In genomic region chr4:152937535-152938236, GRCh38 we compare ENCODE assay signal across 8 cellular contexts. TPM values are rescaled to one million over a fixed set of nuclear protein-coding genes. Genes with fewer than 3 reads are reported as not detected.
DNase-seq lines count a peak whose midpoint lies in the region; ATAC-seq, FAIRE-seq and TF ChIP-seq lines count a peak whose summit lies in the region.

No MANE protein-coding gene starts in this region.

- H3K79me2 ChIP-seq in GM23338 (replicated peaks; ENCODE audit: insufficient read depth) (peaks cover 56% of the 10 kb centered on the region), HepG2 (ENCODE audit: insufficient read depth, low read length) (no peaks in the 10 kb centered on the region)

- H3K36me3 ChIP-seq in GM23338 (ENCODE audit: insufficient read depth), result no peaks in the 10 kb centered on the region
- H3K36me3 ChIP-seq in SJCRH30, result no peaks in the 10 kb centered on the region
- no peaks in the 10 kb centered on the region for H3K36me3 ChIP-seq in HepG2 (replicated peaks in 1 of 2; ENCODE audit: control insufficient read depth in 1 of 2, insufficient read depth in 2 of 2, low read length in 2 of 2)

- peaks cover 8% of the 10 kb centered on the region; the same call in 1 of the 2 replicates for H3F3A ChIP-seq in GM23338 (replicated peaks; ENCODE audit: low read depth)

- no peaks in the 10 kb centered on the region for H3K9me3 Mint-ChIP-seq in GM23338

- H3K4me2 ChIP-seq in GM23338 (peak overlapping the region; percentile 83), HepG2 (ENCODE audit: low read depth, low read length) (peak overlapping the region; percentile 79)

- CTCF ChIA-PET in HepG2 (lab: Yijun Ruan, JAX; ENCODE audit: low intra/inter-chr PET ratio, low total read pairs), result no interaction called here

- BruUV-seq in HepG2 (replicated peaks; lab: Mats Ljungman, UMichigan), result no TSS peak

- H3K9ac ChIP-seq in HepG2 (ENCODE audit: insufficient read depth, low read depth, low read length), result no peak overlapping the region

- peaks cover 12% of the 10 kb centered on the region; the same call in 2 of the 3 replicates for H3K36me3 Mint-ChIP-seq in GM23338 (ENCODE audit: low read depth)

- H3K9me2 ChIP-seq in GM23338 (ENCODE audit: insufficient read depth), result no peaks in the 10 kb centered on the region

- intact Hi-C loops in HepG2 (cut with micrococcal nuclease; ENCODE audit: unreplicated experiment), result loop anchor here (5.0 kb wide), 1 partner anchor 190 kb away; no protein-coding TSS in a partner anchor

- H4K20me1 ChIP-seq in GM23338 (replicated peaks; ENCODE audit: insufficient read depth) (peaks cover 25% of the 10 kb centered on the region), HepG2 (ENCODE audit: insufficient read depth, low read length) (no peaks in the 10 kb centered on the region)

- H3K27me3 Mint-ChIP-seq in GM23338 (ENCODE audit: insufficient read depth, low read depth, poor library complexity), result peaks cover 30% of the 10 kb centered on the region

- POLR2A ChIA-PET in HepG2 (lab: Yijun Ruan, JAX), result no interaction called here

- no peak for TF ChIP-seq RAD21 in HepG2 (CRISPR knock-in tag; IDR thresholded peaks at IDR 0.05)

- H3K4me3 Mint-ChIP-seq in GM23338, result peak overlapping the region; percentile 77

- H3K4me1 Mint-ChIP-seq in GM23338, result peaks cover 44% of the 10 kb centered on the region

- no peak overlapping the region for H2AFZ ChIP-seq in GM23338
- H2AFZ ChIP-seq in HepG2 (ENCODE audit: low read length), result no peak overlapping the region

- FAIRE-seq in HepG2 (lab: Jason Lieb, UNC), result no peak

- H3K27me3 ChIP-seq in GM23338 (ENCODE audit: insufficient read depth), result peaks cover 25% of the 10 kb centered on the region
- no peaks in the 10 kb centered on the region for H3K27me3 ChIP-seq in SJCRH30
- peaks cover 7 to 50% of the 10 kb centered on the region in 2 experiments; a peak in 4 of 5 replicates for H3K27me3 ChIP-seq in HepG2 (ENCODE audit: control insufficient read depth in 1 of 2, insufficient read depth in 2 of 2, low read length in 2 of 2)

- peak; percentile 26 for DNase-seq in COR-L47 (lab: John Stamatoyannopoulos, UW)
- peak; percentile 43 for DNase-seq in GM23338 (ENCODE audit: low spot score)
- peak; percentile 22 to 48 for DNase-seq in SJCRH30
- peak; percentile 24 for DNase-seq in dedifferentiated amniotic fluid mesenchymal stem cell (ENCODE audit: extremely low spot score)
- DNase-seq in HepG2 (ENCODE audit: low spot score), result no peak
- DNase-seq in stimulated activated CD8-positive, alpha-beta memory T cell treated with anti-CD3 and anti-CD28 coated beads, Interleukin-4, amount 100 ng/mL, for 48 hours, result peak; percentile 36

- ATAC-seq in GM23338, result peak; percentile 8
- peak; percentile 30 for ATAC-seq in HepG2
- ATAC-seq in GM21825 (IDR thresholded peaks at IDR 0.05; ENCODE audit: unreplicated experiment), result no peak
- ATAC-seq in GM18867 (IDR thresholded peaks at IDR 0.05; ENCODE audit: unreplicated experiment), result no peak

- in situ Hi-C loops in HepG2 (cut with HindIII; ENCODE audit: extremely low pct_ligation_motif_present, low pct_unique_long_range_greater_than_20kb), result no loop called here

- TF ChIP-seq CTCF in GM23338 (conservative IDR thresholded peaks at IDR 0.05; ENCODE audit: low read depth in 2 of 2) (no peak), HepG2 (CRISPR knock-in tag; IDR thresholded peaks at IDR 0.05) (no peak)

- peak overlapping the region; percentile 94 for H3K4me3 ChIP-seq in GM23338
- H3K4me3 ChIP-seq in SJCRH30, result peak overlapping the region; percentile 71
- peak overlapping the region; percentile 44 to 71 (median 59); a peak in 5 of 6 replicates for H3K4me3 ChIP-seq in HepG2 (replicated peaks in 1 of 3; ENCODE audit: insufficient read depth in 1 of 3, low read depth in 2 of 3, low read length in 3 of 3)

- no peak for TF ChIP-seq POLR2A in HepG2 (IDR thresholded peaks at IDR 0.05; ENCODE audit: insufficient read depth in 1 of 2, low read depth in 2 of 2, low read length in 2 of 2)

- no peak overlapping the region for H3K27ac Mint-ChIP-seq in GM23338

- H3K4me1 ChIP-seq in GM23338 (ENCODE audit: insufficient read depth) (peaks cover 25% of the 10 kb centered on the region), SJCRH30 (no peaks in the 10 kb centered on the region), HepG2 (ENCODE audit: insufficient read depth, low read length) (peaks cover 18% of the 10 kb centered on the region)

- no peaks in the 10 kb centered on the region for H3K9me3 ChIP-seq in SJCRH30 (replicated peaks)
- no peaks in the 10 kb centered on the region for H3K9me3 ChIP-seq in HepG2 (ENCODE audit: low read length)

- 2% methylated on average over 3 of the region's 75 CpGs for WGBS in HepG2 (ENCODE audit: low lambda C conversion rate)

- no peak for TF ChIP-seq EP300 in HepG2 (IDR thresholded peaks at IDR 0.05; ENCODE audit: low read depth in 2 of 2, low read length in 2 of 2)
- no peak for TF ChIP-seq EP300 in HepG2 (CRISPR knock-in tag; IDR thresholded peaks at IDR 0.05; ENCODE audit: borderline replicate concordance)

- H3K27ac ChIP-seq in GM23338 (ENCODE audit: low read depth) (no peak overlapping the region), SJCRH30 (no peak overlapping the region), HepG2 (ENCODE audit: extremely low read length, insufficient read depth, low read length) (no peak overlapping the region)

TF ChIP-seq in GM23338, 12 proteins besides CTCF, POLR2A, EP300 and RAD21 (continues in another document):
- TF ChIP-seq EZH2 (IDR thresholded peaks at IDR 0.05; ENCODE audit: low read depth, unreplicated experiment), result no peak

TF ChIP-seq in HepG2, 621 proteins besides CTCF, POLR2A, EP300 and RAD21:
- TF ChIP-seq TBP (CRISPR knock-in tag; IDR thresholded peaks at IDR 0.05) (no peak), EZH2 (conservative IDR thresholded peaks at IDR 0.05; ENCODE audit: low read depth, low read length) (0 out of 2 replicates have a peak, but pooled peaks have one; percentile 44), TFDP1 (CRISPR knock-in tag; IDR thresholded peaks at IDR 0.05; ENCODE audit: borderline replicate concordance) (no peak), ZNF800 (CRISPR knock-in tag; IDR thresholded peaks at IDR 0.05) (peak; percentile 20; the same call in 1 of the 2 replicates), MAFF (IDR thresholded peaks at IDR 0.05; ENCODE audit: low read depth, low read length) (no peak)

RNA-seq across cellular contexts. Expression of gene FHDC1, which starts 1.6 kb away (rescaled TPM):
- 21.6 and 22.8 TPM in 2 replicates for total RNA-seq in GM23338 (2014; rRNA removed; shearing (Covaris generic))
- 9.1 and 9.5 TPM in 2 replicates for polyA plus RNA-seq in GM23338 (2016; fragmentation: Nextera tagmentation; extraction: Ambion mirVana)
- 1.9 and 2.0 TPM in 2 replicates for total RNA-seq in SJCRH30 (2014; rRNA removed; shearing (Covaris generic))
- 0.03 and 0.07 TPM in 2 replicates for total RNA-seq in HepG2 (2016; rRNA removed; fragmentation: Illumina TruSeq; extraction: Trizol)
- total RNA-seq in HepG2 (2016; cell fraction: cytosol; rRNA removed; fragmentation: Illumina TruSeq; extraction: Trizol; ENCODE audit: low read depth), result not detected in 2 replicates
- 0.03 and 0.04 TPM in 2 replicates for total RNA-seq in HepG2 (2016; cell fraction: insoluble cytoplasmic fraction; rRNA removed; fragmentation: Illumina TruSeq; extraction: Trizol)
- 0.03 and 0.06 TPM in 2 replicates for total RNA-seq in HepG2 (2016; cell fraction: membrane; rRNA removed; fragmentation: Illumina TruSeq; extraction: Trizol)
- total RNA-seq in HepG2 (2016; cell fraction: nucleus; rRNA removed; fragmentation: Illumina TruSeq; extraction: Trizol), result 0.12 and 0.19 TPM in 2 replicates
- 0.15 and 0.21 TPM in 2 replicates for polyA plus RNA-seq in HepG2 (2011; rRNA removed)
- polyA plus RNA-seq in HepG2 (2011; cell fraction: cytosol; rRNA removed), result 0.04 and 0.06 TPM in 2 replicates
- polyA plus RNA-seq in HepG2 (2011; cell fraction: nucleus; rRNA removed), result 0.63 and 1.1 TPM in 2 replicates
- polyA plus RNA-seq in HepG2 (2012), result 0.13 and 0.61 TPM in 2 replicates
- not detected in 2 replicates for polyA plus RNA-seq in HepG2 (2016; cell fraction: cytosol; fragmentation: Illumina TruSeq; extraction: Trizol; ENCODE audit: low read depth)
- polyA plus RNA-seq in HepG2 (2016; cell fraction: insoluble cytoplasmic fraction; fragmentation: Illumina TruSeq; extraction: Trizol; ENCODE audit: low read depth), result 0.04 TPM in 1 of 2 replicates, not detected in the other
- polyA plus RNA-seq in HepG2 (2016; cell fraction: membrane; fragmentation: Illumina TruSeq; extraction: Trizol; ENCODE audit: low read depth), result 0.02 TPM in 1 of 2 replicates, not detected in the other
- polyA plus RNA-seq in HepG2 (2016; cell fraction: nucleus; fragmentation: Illumina TruSeq; extraction: Trizol; ENCODE audit: insufficient read depth, low read depth), result 0.45 TPM in 2 replicates
- polyA minus RNA-seq in HepG2 (2011; rRNA and poly(A)+ RNA removed; ENCODE audit: low replicate concordance), result 0.16 and 0.23 TPM in 2 replicates
- not detected in 2 replicates for polyA minus RNA-seq in HepG2 (2011; cell fraction: cytosol; rRNA and poly(A)+ RNA removed)
- 0.13 and 0.25 TPM in 2 replicates for polyA minus RNA-seq in HepG2 (2011; cell fraction: nucleus; rRNA and poly(A)+ RNA removed)

Comparison
In these comparisons a context has a peak if more than half of its experiments do, and no peak if none do; other contexts are left out.
1. ATAC-seq: peak in GM23338 (single experiment) and HepG2 (single experiment); none in GM21825 (single experiment) and GM18867 (single experiment).
2. Peak in every context shown above with its lines, with median percentiles within 50 percentile points of each other: H3K4me3 ChIP-seq.